Comparison of ENCODE assay signal across 12 cellular contexts in the genomic region with DNA sequence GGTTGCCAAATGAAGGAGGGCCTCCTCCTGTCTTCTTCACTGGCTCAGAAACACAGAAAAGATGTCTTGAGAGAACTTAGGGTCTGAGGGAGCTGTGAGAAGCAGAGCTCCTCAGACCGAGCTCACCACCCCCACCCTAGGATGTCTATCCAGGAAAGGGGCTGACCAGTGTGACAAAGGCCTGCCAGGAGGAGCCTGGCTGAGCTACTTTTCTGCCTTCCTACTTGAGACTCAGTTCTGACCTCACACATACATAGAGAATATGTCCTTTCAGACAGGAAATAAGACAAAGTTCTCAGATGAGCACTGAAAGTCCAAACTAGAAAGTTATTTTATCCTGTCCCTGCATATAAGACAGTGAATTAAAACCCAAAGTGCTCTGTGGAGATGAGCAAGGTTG. TPM values are rescaled to one million over a fixed set of nuclear protein-coding genes. Genes with fewer than 3 reads are reported as not detected.
DNase-seq lines count a peak whose midpoint lies in the region; ATAC-seq and TF ChIP-seq lines count a peak whose summit lies in the region.
"Had no signal": no experiment of that assay in that cellular context is flagged by ENCODE, and none has a peak within 500 bp of the region (broad histone marks: within the 10 kb centered on the region; RNA-seq: fewer than 3 reads in every experiment).

No MANE protein-coding gene starts in this region.

- no peaks in the 10 kb centered on the region for H3K27me3 ChIP-seq in foreskin keratinocyte
- H3K27me3 ChIP-seq: pancreas had no signal

- no peak overlapping the region for H3K4me3 ChIP-seq in fibroblast of mammary gland (ENCODE audit: control insufficient read depth, low read depth, low read length)
- H3K4me3 ChIP-seq: pancreas had no signal

- CTCF ChIA-PET in GM10248 (lab: Yijun Ruan, JAX) = interaction anchor here (1.0 to 1.6 kb wide), 3 partner anchors 9 to 96 kb away, joined by 3 to 4 read pairs (median 4); no protein-coding TSS in a partner anchor

- H3K4me1 ChIP-seq in foreskin keratinocyte = no peaks in the 10 kb centered on the region
- H3K4me1 ChIP-seq: pancreas had no signal

- TF ChIP-seq CTCF in GM10248 (IDR thresholded peaks at IDR 0.05; ENCODE audit: control extremely low read depth, extremely low read depth, low read depth, missing control alignments) (no peak), fibroblast of mammary gland (conservative IDR thresholded peaks at IDR 0.05; ENCODE audit: control insufficient read depth, insufficient read depth, low read depth, low read length) (no peak), foreskin keratinocyte (conservative IDR thresholded peaks at IDR 0.05) (no peak)

- POLR2A ChIA-PET in GM10248 (lab: Yijun Ruan, JAX) = interaction anchor here (0.6 kb wide), 1 partner anchor 150 kb away, joined by 3 read pairs; no protein-coding TSS in a partner anchor

- ATAC-seq in GM21447 (IDR thresholded peaks at IDR 0.05; ENCODE audit: unreplicated experiment) = peak; percentile 46
- peak; percentile 62 for ATAC-seq in HG03432 (IDR thresholded peaks at IDR 0.05; ENCODE audit: unreplicated experiment)
- ATAC-seq in foreskin keratinocyte = no peak

- H3K27ac ChIP-seq in foreskin keratinocyte = no peak overlapping the region
- H3K27ac ChIP-seq: HL-60, pancreas had no signal

- DNase-seq in GM10248 (ENCODE audit: extremely low spot score) (peak; percentile 46), fibroblast of mammary gland (ENCODE audit: low read depth) (peak; percentile 6), NCI-H510A (lab: John Stamatoyannopoulos, UW) (no peak), iPS-NIHi7 (ENCODE audit: extremely low spot score) (no peak), anterior cingulate cortex (lab: John Stamatoyannopoulos, UW) (no peak), foreskin keratinocyte (no peak)
- DNase-seq: activated CD4-positive, alpha-beta T cell treated with anti-CD3 and anti-CD28 coated beads, Interleukin-2, amount 50 U/mL, for 4 hours; NCI-H2029 treated with DMSO at 0.1 percent for 48 hours had no signal

RNA-seq across cellular contexts. Expression of gene KIF9, which starts 54.5 kb away (rescaled TPM):
- 5.3 and 7.0 TPM in 2 replicates for total RNA-seq in foreskin keratinocyte
- polyA plus RNA-seq in foreskin keratinocyte = 9.7 TPM in 2 replicates

RNA-seq across cellular contexts. Expression of gene KLHL18, which starts 54.7 kb away (rescaled TPM):
- 20.0 and 20.1 TPM in 2 replicates for total RNA-seq in foreskin keratinocyte
- polyA plus RNA-seq in foreskin keratinocyte = 11.7 and 13.1 TPM in 2 replicates

Comparison
In these comparisons a context has a peak if more than half of its experiments do, and no peak if none do; other contexts are left out.
1. DNase-seq: peak in GM10248 (single experiment) and fibroblast of mammary gland (single experiment); none in NCI-H510A (single experiment), iPS-NIHi7 (single experiment), anterior cingulate cortex (0 of 58) and foreskin keratinocyte (0 of 2).